In genomic region chr5:3801967-3802366, GRCh38 we compare ENCODE assay signal across 27 cellular contexts.
"Had no signal": no experiment of that assay in that cellular context is flagged by ENCODE, and none has a peak within 500 bp of the region (broad histone marks: within the 10 kb centered on the region; RNA-seq: fewer than 3 reads in every experiment).

No MANE protein-coding gene starts in this region.

- H3K27me3 ChIP-seq: neutrophil, pancreas, suprapubic skin, testis, tibial artery, transverse colon, upper lobe of left lung, uterus had no signal

- H3K4me2 ChIP-seq: smooth muscle cell had no signal

- ATAC-seq: naive thymus-derived CD8-positive, alpha-beta T cell; natural killer cell treated with Interleukin-12 subunit alpha and Interleukin-12 subunit beta and Interleukin-15 and Interleukin-18, amount 100 ng/mL, for 72 hours; pancreas; psoas muscle; right cardiac atrium; sciatic nerve; stimulated activated effector memory CD8-positive, alpha-beta T cell treated with anti-CD3 and anti-CD28 coated beads, Interleukin-12 subunit alpha, Interleukin-12 subunit beta, amount 100 ng/mL, for 72 hours; stimulated activated naive B cell treated with anti-CD40 and anti-IgM and Interleukin-4, amounts not matched to agents 10 μg/mL and 1 μg/mL and 100 μg/mL, for 72 hours; stimulated activated naive CD8-positive, alpha-beta T cell treated with anti-CD3 and anti-CD28 coated beads, Interleukin-15, amount 100 ng/mL, for 72 hours had no signal

- H3K27ac ChIP-seq: neutrophil, pancreas, psoas muscle, skin epidermis, suprapubic skin, testis, tibial artery, transverse colon, upper lobe of left lung, uterus had no signal

- DNase-seq: naive B cell; naive thymus-derived CD8-positive, alpha-beta T cell; nephron progenitor cell; nucleus accumbens; pancreas; psoas muscle; right cardiac atrium; stimulated activated CD4-positive, alpha-beta T cell treated with anti-CD3 and anti-CD28 coated beads, Interleukin-15, amount 100 ng/mL, for 24 hours; stimulated activated CD4-positive, alpha-beta T cell treated with anti-CD3 and anti-CD28 coated beads, Interleukin-2, amount 100 ng/mL, for 24 hours; stimulated activated CD4-positive, alpha-beta T cell treated with anti-CD3 and anti-CD28 coated beads, Interleukin-2, amount 100 ng/mL, for 48 hours; stimulated activated CD4-positive, alpha-beta T cell treated with anti-CD3 and anti-CD28 coated beads, Interleukin-4, amount 100 ng/mL, for 24 hours; stimulated activated naive B cell treated with anti-CD40 and anti-IgM and Interleukin-4, amounts not matched to agents 10 μg/mL and 1 μg/mL and 100 μg/mL, for 72 hours; stimulated activated naive CD4-positive, alpha-beta T cell treated with Interleukin-2 at 50 U/mL for 16 hours; stimulated activated naive CD8-positive, alpha-beta T cell treated with anti-CD3 and anti-CD28 coated beads, Interleukin-15, amount 100 ng/mL, for 72 hours; substantia nigra; testis; tibial artery; transverse colon; upper lobe of left lung; uterus had no signal

- FAIRE-seq: pancreas had no signal

- H3K4me3 ChIP-seq: pancreas, psoas muscle, skin epidermis, smooth muscle cell, suprapubic skin, testis, tibial artery, transverse colon, upper lobe of left lung, uterus had no signal

- H3K4me1 ChIP-seq: pancreas, psoas muscle, suprapubic skin, testis, tibial artery, transverse colon, upper lobe of left lung, uterus had no signal

- H3K9me3 ChIP-seq: neutrophil, pancreas, psoas muscle, suprapubic skin, testis, tibial artery, upper lobe of left lung, uterus had no signal

- H3K36me3 ChIP-seq: neutrophil, pancreas, suprapubic skin, tibial artery, transverse colon, upper lobe of left lung, uterus had no signal
